ENCODE assay signal across 9 cellular contexts in the genomic region with DNA sequence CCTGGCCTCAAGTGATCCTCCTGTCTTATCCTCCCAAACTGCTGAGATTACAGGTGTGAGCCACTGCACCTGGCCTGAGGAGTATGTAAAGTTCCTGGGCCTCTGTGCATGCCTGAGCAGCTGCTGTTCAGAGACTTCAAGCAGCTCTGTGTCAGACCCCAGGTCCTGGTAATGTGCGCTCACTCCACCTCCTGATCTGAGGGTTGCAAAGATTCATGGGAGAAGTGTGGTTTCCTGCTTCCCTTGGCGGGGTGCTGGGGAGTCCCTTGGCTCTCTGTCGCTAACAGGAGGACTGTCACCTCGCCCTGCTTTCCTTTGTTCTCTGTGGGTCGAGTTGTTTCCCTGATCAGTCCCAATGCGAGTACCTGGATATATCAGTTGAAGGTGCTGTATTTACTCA. TPM values are rescaled to one million over a fixed set of nuclear protein-coding genes. Genes with fewer than 3 reads are reported as not detected.
DNase-seq lines count a peak whose midpoint lies in the region; ATAC-seq and TF ChIP-seq lines count a peak whose summit lies in the region.
"Had no signal": no experiment of that assay in that cellular context is flagged by ENCODE, and none has a peak within 500 bp of the region (broad histone marks: within the 10 kb centered on the region; RNA-seq: fewer than 3 reads in every experiment).

No MANE protein-coding gene starts in this region.

- POLR2A ChIA-PET in CD4-positive, alpha-beta T cell (lab: Charles Lee): interaction anchor here (0.6 to 2.9 kb wide), 8 partner anchors 11 to 179 kb away, joined by 3 to 19 read pairs (median 4); a partner anchor contains a TSS

- H3K27me3 ChIP-seq in CD4-positive, alpha-beta T cell (ENCODE audit: control insufficient read depth, insufficient read depth, low read length): no peaks in the 10 kb centered on the region

- peaks cover 34% of the 10 kb centered on the region for H3K9me3 ChIP-seq in CD4-positive, alpha-beta T cell (ENCODE audit: control insufficient read depth, low read length)

- peak; percentile 61 to 82 (median 70) for DNase-seq in CD4-positive, alpha-beta T cell
- peak; percentile 23 to 29 for DNase-seq in activated CD4-positive, alpha-beta T cell treated with anti-CD3 and anti-CD28 coated beads for 24 hours (ENCODE audit: low read depth in 2 of 2)
- peak; percentile 39 for DNase-seq in activated gamma-delta T cell treated with anti-CD3 and anti-CD28 coated beads, Interleukin-2, amount 50 U/mL, for 16 hours (ENCODE audit: low read depth)
- DNase-seq in stimulated activated CD4-positive, alpha-beta T cell treated with anti-CD3 and anti-CD28 coated beads, Interleukin-2, amount 100 ng/mL, for 4 hours (ENCODE audit: low read depth): peak; percentile 41
- DNase-seq in NCI-H2107 treated with DMSO at 0.1 percent for 48 hours (lab: John Stamatoyannopoulos, UW; ENCODE audit: unreplicated experiment) (no peak), NCI-H524 (lab: John Stamatoyannopoulos, UW) (no peak), EL (no peak), HuH-7.5 (ENCODE audit: low spot score) (no peak)
- DNase-seq: Karpas-422 had no signal

- ATAC-seq in CD4-positive, alpha-beta T cell (ENCODE audit: poor library complexity): peak; percentile 96

- intact Hi-C loops in CD4-positive, alpha-beta T cell (cut with DNase I, micrococcal nuclease): no loop called here

- H3K9me3 Mint-ChIP-seq in CD4-positive, alpha-beta T cell: peaks cover 15% of the 10 kb centered on the region

- no peak for TF ChIP-seq CTCF in CD4-positive, alpha-beta T cell (IDR thresholded peaks at IDR 0.05)

- H3K27me3 Mint-ChIP-seq in CD4-positive, alpha-beta T cell: no peaks in the 10 kb centered on the region

- peak overlapping the region; percentile 71 for H3K27ac ChIP-seq in CD4-positive, alpha-beta T cell (ENCODE audit: low read depth, low read length)

- H3K4me1 Mint-ChIP-seq in CD4-positive, alpha-beta T cell (ENCODE audit: low read depth): peaks cover 54% of the 10 kb centered on the region

- peaks cover 34% of the 10 kb centered on the region for H3K36me3 Mint-ChIP-seq in CD4-positive, alpha-beta T cell (ENCODE audit: low read depth)

- CTCF ChIA-PET in CD4-positive, alpha-beta T cell (lab: Charles Lee): interaction anchor here (0.9 kb wide), 1 partner anchor 394 kb away, joined by 3 read pairs; no protein-coding TSS in a partner anchor

- H3K4me3 Mint-ChIP-seq in CD4-positive, alpha-beta T cell: peak overlapping the region; percentile 64

- H3K27ac Mint-ChIP-seq in CD4-positive, alpha-beta T cell: peak overlapping the region; percentile 91

RNA-seq across cellular contexts. Expression of a gene that starts 8.6 kb away (rescaled TPM):
- total RNA-seq in CD4-positive, alpha-beta T cell: under 1 TPM in 1 of 2 experiments, not detected in 1; 0.47 TPM

RNA-seq across cellular contexts. Expression of a gene that starts 18.8 kb away (rescaled TPM):
- not detected for total RNA-seq in CD4-positive, alpha-beta T cell

RNA-seq across cellular contexts. Expression of a gene that starts 56.0 kb away (rescaled TPM):
- not detected for total RNA-seq in CD4-positive, alpha-beta T cell

Comparison
In these comparisons a context has a peak if more than half of its experiments do, and no peak if none do; other contexts are left out.
1. DNase-seq: peak in CD4-positive, alpha-beta T cell (10 of 10), activated CD4-positive, alpha-beta T cell treated with anti-CD3 and anti-CD28 coated beads for 24 hours (2 of 2), activated gamma-delta T cell treated with anti-CD3 and anti-CD28 coated beads, Interleukin-2, amount 50 U/mL, for 16 hours (single experiment) and stimulated activated CD4-positive, alpha-beta T cell treated with anti-CD3 and anti-CD28 coated beads, Interleukin-2, amount 100 ng/mL, for 4 hours (single experiment); none in NCI-H2107 treated with DMSO at 0.1 percent for 48 hours (single experiment), NCI-H524 (0 of 2), EL (single experiment) and HuH-7.5 (single experiment).